ENCODE assay signal across 21 cellular contexts in the genomic region with DNA sequence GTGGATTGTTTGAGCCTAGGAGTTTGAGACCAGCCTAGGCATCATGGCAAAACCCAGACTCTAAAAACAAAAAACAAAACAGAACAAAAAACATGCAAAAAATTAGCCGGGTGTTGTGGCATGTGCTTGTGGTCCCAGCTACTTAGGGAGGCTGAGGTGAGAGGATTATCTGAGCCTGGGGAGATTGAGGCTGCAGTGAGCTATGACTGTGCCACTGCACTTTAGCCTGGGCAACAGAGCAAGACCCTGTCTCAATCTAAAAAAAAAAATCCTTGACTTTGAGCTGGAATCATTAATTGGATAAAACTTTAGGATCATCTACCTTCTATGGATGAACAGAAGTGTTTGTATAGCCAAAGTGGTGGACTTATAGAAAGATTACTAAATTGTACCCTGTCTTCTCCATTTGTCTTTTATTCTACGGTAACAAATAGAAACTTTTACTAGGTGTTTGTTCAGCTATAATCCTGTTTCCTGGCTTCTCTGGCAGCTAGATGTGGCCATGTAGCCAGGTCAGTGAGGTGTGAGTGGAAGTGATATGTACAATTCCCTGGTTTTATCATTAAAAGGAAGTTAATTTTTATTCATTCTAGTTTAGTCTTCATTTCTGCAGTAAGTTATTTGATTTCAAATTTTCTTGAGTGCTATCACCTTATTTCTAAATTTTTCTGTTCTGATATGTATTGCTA.
"Had no signal": no experiment of that assay in that cellular context is flagged by ENCODE, and none has a peak within 500 bp of the region (broad histone marks: within the 10 kb centered on the region; RNA-seq: fewer than 3 reads in every experiment).

No MANE protein-coding gene starts in this region.

- H3K9ac ChIP-seq: KMS-11, SK-N-SH had no signal

- H3K4me2 ChIP-seq: KMS-11, SK-N-SH had no signal

- H3K4me3 Mint-ChIP-seq: T-cell had no signal

- H3K27ac ChIP-seq: KMS-11, RWPE1 had no signal

- H3K9me2 ChIP-seq: SK-N-SH had no signal

- H3K9me3 Mint-ChIP-seq: T-cell had no signal

- ATAC-seq: T-cell had no signal

- H3K27ac Mint-ChIP-seq: T-cell had no signal

- H3K36me3 Mint-ChIP-seq: T-cell had no signal

- DNase-seq: IMR-90, Kasumi-1, MM.1S, NCI-H1092 treated with DMSO at 0.1 percent for 48 hours, NCI-H1436, NCI-H187, NCI-H2029, NCI-H2081 treated with DMSO at 0.1 percent for 48 hours, NCI-H2171, NCI-H226, NCI-H446, NCI-H510A, NCI-H524 treated with DMSO at 0.1 percent for 48 hours, NCI-H69, NCI-H774, SHP77, SK-N-SH, SW 1271, T-cell had no signal

- H3K4me1 Mint-ChIP-seq: T-cell had no signal
